ENCODE assay signal across 1 cellular context in the genomic region with DNA sequence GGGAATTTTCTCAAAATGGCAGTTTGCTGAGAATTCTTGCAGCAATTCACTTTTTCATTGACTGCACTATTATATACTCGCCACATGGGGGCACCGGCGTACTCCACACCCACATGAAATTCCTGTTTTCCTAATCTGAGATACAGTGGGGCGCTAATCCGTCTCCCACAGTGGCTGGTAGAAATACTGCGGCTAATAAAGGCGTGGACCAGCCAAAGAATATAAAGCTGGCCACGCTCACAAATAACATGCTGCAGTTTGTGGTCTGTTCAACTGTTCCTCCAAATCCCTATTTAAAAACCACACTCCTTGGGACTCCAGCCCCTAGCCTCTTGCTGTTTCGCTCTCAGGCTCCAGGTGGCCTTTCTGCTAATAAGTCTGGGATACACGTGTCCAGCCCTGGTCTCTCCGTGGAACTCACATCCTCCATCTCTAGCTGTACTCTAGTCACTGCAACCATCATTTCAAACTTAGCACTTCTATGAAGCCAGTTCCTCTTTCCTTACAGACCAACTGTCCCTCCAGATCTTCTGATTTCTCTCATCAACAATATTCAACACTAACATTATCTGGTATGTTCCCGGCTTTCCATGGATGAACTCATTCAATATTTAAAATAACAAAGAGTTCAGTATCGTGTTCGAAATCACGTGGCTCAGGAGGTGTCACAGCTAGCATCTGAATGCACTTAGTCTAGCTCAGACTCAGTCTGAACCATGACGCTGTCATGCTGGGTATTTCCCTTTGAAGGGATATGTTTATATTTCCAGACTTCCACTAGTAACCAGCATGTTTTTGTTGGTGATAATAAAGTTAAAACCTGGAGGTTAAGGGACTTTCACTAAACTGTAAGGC.
TF ChIP-seq lines count a peak whose summit lies in the region.

No MANE protein-coding gene starts in this region.

TF ChIP-seq in IMR-90, 13 proteins besides CTCF, POLR2A, EP300 and RAD21:
- peak; percentile 66; the same call in 1 of the 2 replicates for TF ChIP-seq BHLHE40 (IDR thresholded peaks at IDR 0.05; ENCODE audit: low read depth, low read length)
- TF ChIP-seq CHD1 (IDR thresholded peaks at IDR 0.05; ENCODE audit: low read depth, low read length), result peak; percentile 89; the same call in 1 of the 2 replicates
- no peak for TF ChIP-seq CEBPB (IDR thresholded peaks at IDR 0.05; ENCODE audit: low read depth, low read length)
- peak; percentile 79 for TF ChIP-seq USF2 (IDR thresholded peaks at IDR 0.05; ENCODE audit: low read depth, low read length)
- TF ChIP-seq MAZ (IDR thresholded peaks at IDR 0.05; ENCODE audit: borderline replicate concordance, low read depth, low read length), result no peak
- no peak for TF ChIP-seq MAFK (IDR thresholded peaks at IDR 0.05; ENCODE audit: low read depth, low read length)
- peak; percentile 47; the same call in 1 of the 2 replicates for TF ChIP-seq MXI1 (IDR thresholded peaks at IDR 0.05; ENCODE audit: borderline replicate concordance, low read depth, low read length)
- TF ChIP-seq RCOR1 (IDR thresholded peaks at IDR 0.05; ENCODE audit: insufficient replicate concordance, low read length), result no peak
- no peak for TF ChIP-seq ELK1 (IDR thresholded peaks at IDR 0.05; ENCODE audit: borderline replicate concordance, low read depth, low read length)
- TF ChIP-seq SMC3 (IDR thresholded peaks at IDR 0.05; ENCODE audit: low read depth, low read length), result peak; percentile 71
- no peak for TF ChIP-seq RFX5 (IDR thresholded peaks at IDR 0.05; ENCODE audit: low read depth, low read length)
- TF ChIP-seq NFE2L2 (IDR thresholded peaks at IDR 0.05; ENCODE audit: low read depth, low read length), result no peak
- TF ChIP-seq FOS (IDR thresholded peaks at IDR 0.05; ENCODE audit: low read depth, low read length), result no peak
